ENCODE assay signal across 13 cellular contexts in genomic region chr12:131101006-131101405, GRCh38.
"Had no signal": no experiment of that assay in that cellular context is flagged by ENCODE, and none has a peak within 500 bp of the region (broad histone marks: within the 10 kb centered on the region; RNA-seq: fewer than 3 reads in every experiment).

No MANE protein-coding gene starts in this region.

- H3K4me3 Mint-ChIP-seq: activated T-cell treated with anti-CD3 and anti-CD28 coated beads, Interleukin-2, amount 50 U/mL, for 72 hours; nephron progenitor cell had no signal

- H3K27me3 ChIP-seq: ascending aorta, heart left ventricle, tibial nerve had no signal

- H3K4me3 ChIP-seq: ascending aorta, heart left ventricle, left ventricle myocardium inferior, tibial nerve had no signal

- H3K27ac ChIP-seq: ascending aorta, heart left ventricle, left ventricle myocardium inferior, tibial nerve had no signal

- ATAC-seq: activated T-cell treated with anti-CD3 and anti-CD28 coated beads, Interleukin-2, amount 50 U/mL, for 72 hours; heart left ventricle had no signal

- DNase-seq: activated CD4-positive, alpha-beta T cell treated with anti-CD3 and anti-CD28 coated beads, Interleukin-2, amount 50 U/mL, for 1 hour; activated naive CD4-positive, alpha-beta T cell; activated T-cell treated with anti-CD3 and anti-CD28 coated beads, Interleukin-2, amount 50 U/mL, for 72 hours; effector CD4-positive, alpha-beta T cell; foreskin melanocyte; left ventricle myocardium inferior; mesenchymal stem cell; nephron progenitor cell; small intestine; T-helper 1 cell had no signal

- H3K9me3 Mint-ChIP-seq: activated T-cell treated with anti-CD3 and anti-CD28 coated beads, Interleukin-2, amount 50 U/mL, for 72 hours; nephron progenitor cell had no signal

- H3K9me3 ChIP-seq: ascending aorta, heart left ventricle, left ventricle myocardium inferior, tibial nerve had no signal

- H3K27ac Mint-ChIP-seq: activated T-cell treated with anti-CD3 and anti-CD28 coated beads, Interleukin-2, amount 50 U/mL, for 72 hours; nephron progenitor cell had no signal

- H3K36me3 ChIP-seq: ascending aorta had no signal

- H3K4me1 ChIP-seq: ascending aorta had no signal
